In genomic region chr12:81263072-81263471, GRCh38 we compare ENCODE assay signal across 26 cellular contexts.
"Had no signal": no experiment of that assay in that cellular context is flagged by ENCODE, and none has a peak within 500 bp of the region (broad histone marks: within the 10 kb centered on the region; RNA-seq: fewer than 3 reads in every experiment).

No MANE protein-coding gene starts in this region.

- H3K4me1 Mint-ChIP-seq: activated naive CD8-positive, alpha-beta T cell treated with anti-CD3 and anti-CD28 coated beads for 36 hours; naive B cell; stimulated activated memory B cell treated with anti-CD40 and anti-IgM and Interleukin-4, amounts not matched to agents 10 μg/mL and 1 μg/mL and 100 μg/mL, for 72 hours; stimulated activated naive CD8-positive, alpha-beta T cell treated with anti-CD3 and anti-CD28 coated beads, Interleukin-15, amount 100 ng/mL, for 72 hours had no signal

- H3K27me3 Mint-ChIP-seq: activated naive CD8-positive, alpha-beta T cell treated with anti-CD3 and anti-CD28 coated beads for 36 hours; brain; effector memory CD8-positive, alpha-beta T cell; naive B cell; progenitor cell of endocrine pancreas; stimulated activated memory B cell treated with anti-CD40 and anti-IgM and Interleukin-4, amounts not matched to agents 10 μg/mL and 1 μg/mL and 100 μg/mL, for 72 hours; stimulated activated naive CD8-positive, alpha-beta T cell treated with anti-CD3 and anti-CD28 coated beads, Interleukin-15, amount 100 ng/mL, for 72 hours; type B pancreatic cell had no signal

- H3K4me3 Mint-ChIP-seq: activated naive CD8-positive, alpha-beta T cell treated with anti-CD3 and anti-CD28 coated beads for 36 hours; brain; effector memory CD8-positive, alpha-beta T cell; naive B cell; nephron progenitor cell; stimulated activated memory B cell treated with anti-CD40 and anti-IgM and Interleukin-4, amounts not matched to agents 10 μg/mL and 1 μg/mL and 100 μg/mL, for 72 hours; stimulated activated naive CD8-positive, alpha-beta T cell treated with anti-CD3 and anti-CD28 coated beads, Interleukin-15, amount 100 ng/mL, for 72 hours; type B pancreatic cell had no signal

- H3K9me3 Mint-ChIP-seq: activated naive CD8-positive, alpha-beta T cell treated with anti-CD3 and anti-CD28 coated beads for 36 hours; brain; nephron progenitor cell; stimulated activated memory B cell treated with anti-CD40 and anti-IgM and Interleukin-4, amounts not matched to agents 10 μg/mL and 1 μg/mL and 100 μg/mL, for 72 hours; stimulated activated naive CD8-positive, alpha-beta T cell treated with anti-CD3 and anti-CD28 coated beads, Interleukin-15, amount 100 ng/mL, for 72 hours; type B pancreatic cell had no signal

- DNase-seq: activated CD4-positive, alpha-beta T cell treated with anti-CD3 and anti-CD28 coated beads for 4 hours; activated CD4-positive, alpha-beta T cell treated with anti-CD3 and anti-CD28 coated beads, Interleukin-2, amount 50 U/mL, for 4 hours; activated CD8-positive, alpha-beta memory T cell treated with anti-CD3 and anti-CD28 coated beads for 24 hours; activated effector memory CD4-positive, alpha-beta T cell treated with Interleukin-2 at 50 U/mL for 16 hours; activated naive CD4-positive, alpha-beta T cell treated with Interleukin-2 at 50 U/mL for 16 hours; activated naive CD8-positive, alpha-beta T cell treated with anti-CD3 and anti-CD28 coated beads for 36 hours; adrenal gland; dorsolateral prefrontal cortex; effector memory CD8-positive, alpha-beta T cell; erythroblast; hippocampal formation; kidney; left colon; mammary epithelial cell; naive B cell; nephron progenitor cell; ovary; small intestine; stimulated activated CD4-positive, alpha-beta T cell treated with anti-CD3 and anti-CD28 coated beads, Interleukin-4, amount 100 ng/mL, for 4 hours; stimulated activated CD8-positive, alpha-beta memory T cell treated with anti-CD3 and anti-CD28 coated beads, Interleukin-4, amount 100 ng/mL, for 48 hours; stimulated activated naive CD8-positive, alpha-beta T cell treated with anti-CD3 and anti-CD28 coated beads, Interleukin-15, amount 100 ng/mL, for 72 hours; substantia nigra had no signal

- H3K27ac Mint-ChIP-seq: activated naive CD8-positive, alpha-beta T cell treated with anti-CD3 and anti-CD28 coated beads for 36 hours; brain; effector memory CD8-positive, alpha-beta T cell; naive B cell; nephron progenitor cell; progenitor cell of endocrine pancreas; stimulated activated memory B cell treated with anti-CD40 and anti-IgM and Interleukin-4, amounts not matched to agents 10 μg/mL and 1 μg/mL and 100 μg/mL, for 72 hours; stimulated activated naive CD8-positive, alpha-beta T cell treated with anti-CD3 and anti-CD28 coated beads, Interleukin-15, amount 100 ng/mL, for 72 hours; type B pancreatic cell had no signal

- H3K36me3 Mint-ChIP-seq: activated naive CD8-positive, alpha-beta T cell treated with anti-CD3 and anti-CD28 coated beads for 36 hours; naive B cell; stimulated activated memory B cell treated with anti-CD40 and anti-IgM and Interleukin-4, amounts not matched to agents 10 μg/mL and 1 μg/mL and 100 μg/mL, for 72 hours; type B pancreatic cell had no signal
